ENCODE assay signal across 12 cellular contexts in genomic region chr5:171858303-171858702, GRCh38.
A peak's percentile ranks its signal among the peaks of the same experiment; 100 is the strongest.
DNase-seq lines count a peak whose midpoint lies in the region; ATAC-seq and TF ChIP-seq lines count a peak whose summit lies in the region.
"Had no signal": no experiment of that assay in that cellular context is flagged by ENCODE, and none has a peak within 500 bp of the region (broad histone marks: within the 10 kb centered on the region; RNA-seq: fewer than 3 reads in every experiment).

No MANE protein-coding gene starts in this region.

- no peak overlapping the region for H3K9ac ChIP-seq in Loucy (ENCODE audit: low read depth, low read length, poor library complexity, severe bottlenecking)
- H3K9ac ChIP-seq: BLaER1 had no signal

- no peak overlapping the region for H3K4me2 ChIP-seq in Loucy (ENCODE audit: low read depth, low read length, poor library complexity, severe bottlenecking)
- H3K4me2 ChIP-seq: BLaER1 had no signal

- H3K36me3 ChIP-seq in Loucy (ENCODE audit: insufficient read depth, low read length), result no peaks in the 10 kb centered on the region

- no peak for ATAC-seq in GM21360 (IDR thresholded peaks at IDR 0.05; ENCODE audit: unreplicated experiment)

- no peaks in the 10 kb centered on the region for H3K9me3 Mint-ChIP-seq in osteocyte (ENCODE audit: unreplicated experiment)

- H3K27me3 Mint-ChIP-seq in osteocyte (ENCODE audit: unreplicated experiment), result no peaks in the 10 kb centered on the region

- no peaks in the 10 kb centered on the region for H3K9me3 ChIP-seq in Loucy (ENCODE audit: insufficient read depth, low read depth, low read length)
- H3K9me3 ChIP-seq: BLaER1, suprapubic skin had no signal

- peaks cover 24% of the 10 kb centered on the region for H3K36me3 Mint-ChIP-seq in osteocyte (ENCODE audit: unreplicated experiment)

- H3K4me1 ChIP-seq in Loucy (ENCODE audit: insufficient read depth, low read length, poor library complexity, severe bottlenecking), result peaks cover 34% of the 10 kb centered on the region

- no peaks in the 10 kb centered on the region for H3K27me3 ChIP-seq in Loucy (ENCODE audit: insufficient read depth, low read length, poor library complexity, severe bottlenecking)
- H3K27me3 ChIP-seq: BLaER1, suprapubic skin had no signal

- H3K4me3 Mint-ChIP-seq in osteocyte (ENCODE audit: unreplicated experiment), result no peak overlapping the region

- H2AFZ ChIP-seq in Loucy (ENCODE audit: low read length), result no peak overlapping the region

- no peak overlapping the region for H3K4me3 ChIP-seq in Loucy (ENCODE audit: low read length, poor library complexity, severe bottlenecking)
- H3K4me3 ChIP-seq: BLaER1, suprapubic skin had no signal

- no peaks in the 10 kb centered on the region for H3K79me2 ChIP-seq in Loucy (ENCODE audit: insufficient read depth, low read length)

- TF ChIP-seq CTCF in Loucy (conservative IDR thresholded peaks at IDR 0.05; ENCODE audit: low read length) (peak; percentile 48), osteocyte (IDR thresholded peaks at IDR 0.05) (peak; percentile 45)

- H3K9me2 ChIP-seq in Loucy (replicated peaks; ENCODE audit: low read depth, low read length), result no peaks in the 10 kb centered on the region

- H3K27ac Mint-ChIP-seq in osteocyte (ENCODE audit: unreplicated experiment), result no peak overlapping the region

- H3K4me1 Mint-ChIP-seq in osteocyte (ENCODE audit: unreplicated experiment), result peaks cover 32% of the 10 kb centered on the region

- DNase-seq in NCI-H510A treated with DMSO at 0.1 percent for 48 hours (lab: John Stamatoyannopoulos, UW), result peak; percentile 1
- DNase-seq in NCI-H510A (lab: John Stamatoyannopoulos, UW), result no peak
- DNase-seq in dermis blood vessel endothelial cell, result peak; percentile 48
- no peak for DNase-seq in osteocyte (ENCODE audit: extremely low spot score, unreplicated experiment)
- DNase-seq in NCI-H1417 (lab: John Stamatoyannopoulos, UW), result no peak
- no peak for DNase-seq in activated CD8-positive, alpha-beta memory T cell treated with anti-CD3 and anti-CD28 coated beads for 24 hours
- DNase-seq: activated CD4-positive, alpha-beta T cell treated with anti-CD3 and anti-CD28 coated beads for 4 hours; NCI-H187 had no signal

- no peaks in the 10 kb centered on the region for H4K20me1 ChIP-seq in Loucy (ENCODE audit: insufficient read depth, low read length, poor library complexity, severe bottlenecking)

- H3F3A ChIP-seq in Loucy (ENCODE audit: low read depth), result no peaks in the 10 kb centered on the region

Comparison
In these comparisons a context has a peak if more than half of its experiments do, and no peak if none do; other contexts are left out.
1. DNase-seq: peak in NCI-H510A treated with DMSO at 0.1 percent for 48 hours (single experiment) and dermis blood vessel endothelial cell (single experiment); none in NCI-H510A (single experiment), osteocyte (single experiment), NCI-H1417 (0 of 3) and activated CD8-positive, alpha-beta memory T cell treated with anti-CD3 and anti-CD28 coated beads for 24 hours (single experiment).